In the genomic region with DNA sequence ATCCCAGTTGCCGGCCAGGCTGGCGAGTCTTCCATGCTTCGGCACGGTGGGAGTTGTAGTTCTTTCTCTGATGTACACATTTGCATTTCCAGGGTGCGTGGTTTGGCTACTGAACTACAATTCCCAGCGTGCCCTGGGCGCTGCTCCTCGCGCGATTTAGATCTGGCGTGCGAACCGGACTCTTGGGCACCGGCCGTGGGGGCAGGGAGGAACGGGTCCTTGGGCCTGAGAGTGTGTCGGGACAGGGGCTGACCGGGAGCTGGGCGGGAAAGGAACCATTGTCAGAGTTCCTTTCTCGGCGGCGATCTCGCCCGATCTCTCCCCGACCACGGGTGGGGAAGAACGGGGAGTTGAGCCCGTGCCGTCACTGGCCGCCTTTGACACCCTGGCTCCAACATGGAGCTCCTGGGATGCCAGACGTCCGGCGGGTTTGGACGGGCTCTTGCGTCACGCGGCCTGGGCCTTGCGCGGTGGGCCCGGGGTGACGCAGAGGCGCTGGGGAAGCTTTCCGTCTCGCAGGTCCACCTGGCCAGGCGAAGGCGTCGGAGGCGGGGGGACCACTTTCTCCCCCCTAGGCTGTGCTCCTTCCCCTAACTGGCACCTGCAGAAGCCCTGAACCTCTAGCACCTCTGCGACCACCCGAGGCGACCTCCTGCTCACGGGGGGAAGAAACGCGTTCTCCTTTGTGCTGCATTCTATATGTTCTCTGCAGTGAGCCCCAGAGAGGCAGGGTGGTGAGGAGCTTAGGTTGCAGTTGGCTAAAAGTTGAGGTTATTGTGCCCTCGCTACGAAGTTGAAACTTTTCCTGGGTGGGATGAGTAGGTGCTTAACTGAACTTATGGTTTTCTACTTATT, we compare ENCODE assay signal across 1 cellular context.
TF ChIP-seq lines count a peak whose summit lies in the region.

No MANE protein-coding gene starts in this region.

TF ChIP-seq in HepG2, 621 proteins besides CTCF, POLR2A, EP300 and RAD21 (continued from another document and continues in another):
- TF ChIP-seq, protein P1, sequence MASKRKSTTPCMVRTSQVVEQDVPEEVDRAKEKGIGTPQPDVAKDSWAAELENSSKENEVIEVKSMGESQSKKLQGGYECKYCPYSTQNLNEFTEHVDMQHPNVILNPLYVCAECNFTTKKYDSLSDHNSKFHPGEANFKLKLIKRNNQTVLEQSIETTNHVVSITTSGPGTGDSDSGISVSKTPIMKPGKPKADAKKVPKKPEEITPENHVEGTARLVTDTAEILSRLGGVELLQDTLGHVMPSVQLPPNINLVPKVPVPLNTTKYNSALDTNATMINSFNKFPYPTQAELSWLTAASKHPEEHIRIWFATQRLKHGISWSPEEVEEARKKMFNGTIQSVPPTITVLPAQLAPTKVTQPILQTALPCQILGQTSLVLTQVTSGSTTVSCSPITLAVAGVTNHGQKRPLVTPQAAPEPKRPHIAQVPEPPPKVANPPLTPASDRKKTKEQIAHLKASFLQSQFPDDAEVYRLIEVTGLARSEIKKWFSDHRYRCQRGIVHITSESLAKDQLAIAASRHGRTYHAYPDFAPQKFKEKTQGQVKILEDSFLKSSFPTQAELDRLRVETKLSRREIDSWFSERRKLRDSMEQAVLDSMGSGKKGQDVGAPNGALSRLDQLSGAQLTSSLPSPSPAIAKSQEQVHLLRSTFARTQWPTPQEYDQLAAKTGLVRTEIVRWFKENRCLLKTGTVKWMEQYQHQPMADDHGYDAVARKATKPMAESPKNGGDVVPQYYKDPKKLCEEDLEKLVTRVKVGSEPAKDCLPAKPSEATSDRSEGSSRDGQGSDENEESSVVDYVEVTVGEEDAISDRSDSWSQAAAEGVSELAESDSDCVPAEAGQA (IDR thresholded peaks at IDR 0.05; ENCODE audit: low read depth): peak; percentile 87
- TF ChIP-seq, protein P1 (CRISPR knock-in tag; IDR thresholded peaks at IDR 0.05; ENCODE audit: borderline replicate concordance): no peak
- TF ChIP-seq, protein P2, sequence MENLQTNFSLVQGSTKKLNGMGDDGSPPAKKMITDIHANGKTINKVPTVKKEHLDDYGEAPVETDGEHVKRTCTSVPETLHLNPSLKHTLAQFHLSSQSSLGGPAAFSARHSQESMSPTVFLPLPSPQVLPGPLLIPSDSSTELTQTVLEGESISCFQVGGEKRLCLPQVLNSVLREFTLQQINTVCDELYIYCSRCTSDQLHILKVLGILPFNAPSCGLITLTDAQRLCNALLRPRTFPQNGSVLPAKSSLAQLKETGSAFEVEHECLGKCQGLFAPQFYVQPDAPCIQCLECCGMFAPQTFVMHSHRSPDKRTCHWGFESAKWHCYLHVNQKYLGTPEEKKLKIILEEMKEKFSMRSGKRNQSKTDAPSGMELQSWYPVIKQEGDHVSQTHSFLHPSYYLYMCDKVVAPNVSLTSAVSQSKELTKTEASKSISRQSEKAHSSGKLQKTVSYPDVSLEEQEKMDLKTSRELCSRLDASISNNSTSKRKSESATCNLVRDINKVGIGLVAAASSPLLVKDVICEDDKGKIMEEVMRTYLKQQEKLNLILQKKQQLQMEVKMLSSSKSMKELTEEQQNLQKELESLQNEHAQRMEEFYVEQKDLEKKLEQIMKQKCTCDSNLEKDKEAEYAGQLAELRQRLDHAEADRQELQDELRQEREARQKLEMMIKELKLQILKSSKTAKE (CRISPR knock-in tag; IDR thresholded peaks at IDR 0.05; ENCODE audit: borderline replicate concordance): peak; percentile 25; the same call in 1 of the 2 replicates
- no peak for TF ChIP-seq MLLT10 (CRISPR knock-in tag; IDR thresholded peaks at IDR 0.05)
- TF ChIP-seq, protein P3, sequence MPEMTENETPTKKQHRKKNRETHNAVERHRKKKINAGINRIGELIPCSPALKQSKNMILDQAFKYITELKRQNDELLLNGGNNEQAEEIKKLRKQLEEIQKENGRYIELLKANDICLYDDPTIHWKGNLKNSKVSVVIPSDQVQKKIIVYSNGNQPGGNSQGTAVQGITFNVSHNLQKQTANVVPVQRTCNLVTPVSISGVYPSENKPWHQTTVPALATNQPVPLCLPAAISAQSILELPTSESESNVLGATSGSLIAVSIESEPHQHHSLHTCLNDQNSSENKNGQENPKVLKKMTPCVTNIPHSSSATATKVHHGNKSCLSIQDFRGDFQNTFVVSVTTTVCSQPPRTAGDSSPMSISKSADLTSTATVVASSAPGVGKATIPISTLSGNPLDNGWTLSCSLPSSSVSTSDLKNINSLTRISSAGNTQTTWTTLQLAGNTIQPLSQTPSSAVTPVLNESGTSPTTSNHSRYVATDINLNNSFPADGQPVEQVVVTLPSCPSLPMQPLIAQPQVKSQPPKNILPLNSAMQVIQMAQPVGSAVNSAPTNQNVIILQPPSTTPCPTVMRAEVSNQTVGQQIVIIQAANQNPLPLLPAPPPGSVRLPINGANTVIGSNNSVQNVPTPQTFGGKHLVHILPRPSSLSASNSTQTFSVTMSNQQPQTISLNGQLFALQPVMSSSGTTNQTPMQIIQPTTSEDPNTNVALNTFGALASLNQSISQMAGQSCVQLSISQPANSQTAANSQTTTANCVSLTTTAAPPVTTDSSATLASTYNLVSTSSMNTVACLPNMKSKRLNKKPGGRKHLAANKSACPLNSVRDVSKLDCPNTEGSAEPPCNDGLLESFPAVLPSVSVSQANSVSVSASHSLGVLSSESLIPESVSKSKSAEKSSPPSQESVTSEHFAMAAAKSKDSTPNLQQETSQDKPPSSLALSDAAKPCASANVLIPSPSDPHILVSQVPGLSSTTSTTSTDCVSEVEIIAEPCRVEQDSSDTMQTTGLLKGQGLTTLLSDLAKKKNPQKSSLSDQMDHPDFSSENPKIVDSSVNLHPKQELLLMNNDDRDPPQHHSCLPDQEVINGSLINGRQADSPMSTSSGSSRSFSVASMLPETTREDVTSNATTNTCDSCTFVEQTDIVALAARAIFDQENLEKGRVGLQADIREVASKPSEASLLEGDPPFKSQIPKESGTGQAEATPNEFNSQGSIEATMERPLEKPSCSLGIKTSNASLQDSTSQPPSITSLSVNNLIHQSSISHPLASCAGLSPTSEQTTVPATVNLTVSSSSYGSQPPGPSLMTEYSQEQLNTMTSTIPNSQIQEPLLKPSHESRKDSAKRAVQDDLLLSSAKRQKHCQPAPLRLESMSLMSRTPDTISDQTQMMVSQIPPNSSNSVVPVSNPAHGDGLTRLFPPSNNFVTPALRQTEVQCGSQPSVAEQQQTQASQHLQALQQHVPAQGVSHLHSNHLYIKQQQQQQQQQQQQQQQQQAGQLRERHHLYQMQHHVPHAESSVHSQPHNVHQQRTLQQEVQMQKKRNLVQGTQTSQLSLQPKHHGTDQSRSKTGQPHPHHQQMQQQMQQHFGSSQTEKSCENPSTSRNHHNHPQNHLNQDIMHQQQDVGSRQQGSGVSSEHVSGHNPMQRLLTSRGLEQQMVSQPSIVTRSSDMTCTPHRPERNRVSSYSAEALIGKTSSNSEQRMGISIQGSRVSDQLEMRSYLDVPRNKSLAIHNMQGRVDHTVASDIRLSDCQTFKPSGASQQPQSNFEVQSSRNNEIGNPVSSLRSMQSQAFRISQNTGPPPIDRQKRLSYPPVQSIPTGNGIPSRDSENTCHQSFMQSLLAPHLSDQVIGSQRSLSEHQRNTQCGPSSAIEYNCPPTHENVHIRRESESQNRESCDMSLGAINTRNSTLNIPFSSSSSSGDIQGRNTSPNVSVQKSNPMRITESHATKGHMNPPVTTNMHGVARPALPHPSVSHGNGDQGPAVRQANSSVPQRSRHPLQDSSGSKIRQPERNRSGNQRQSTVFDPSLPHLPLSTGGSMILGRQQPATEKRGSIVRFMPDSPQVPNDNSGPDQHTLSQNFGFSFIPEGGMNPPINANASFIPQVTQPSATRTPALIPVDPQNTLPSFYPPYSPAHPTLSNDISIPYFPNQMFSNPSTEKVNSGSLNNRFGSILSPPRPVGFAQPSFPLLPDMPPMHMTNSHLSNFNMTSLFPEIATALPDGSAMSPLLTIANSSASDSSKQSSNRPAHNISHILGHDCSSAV (CRISPR knock-in tag; IDR thresholded peaks at IDR 0.05; ENCODE audit: borderline replicate concordance): no peak
- TF ChIP-seq HHEX (CRISPR knock-in tag; IDR thresholded peaks at IDR 0.05): 0 out of 2 replicates have a peak, but pooled peaks have one; percentile 35
- peak; percentile 12; the same call in 1 of the 2 replicates for TF ChIP-seq NFIC (IDR thresholded peaks at IDR 0.05; ENCODE audit: low read length)
- TF ChIP-seq, protein P4, sequence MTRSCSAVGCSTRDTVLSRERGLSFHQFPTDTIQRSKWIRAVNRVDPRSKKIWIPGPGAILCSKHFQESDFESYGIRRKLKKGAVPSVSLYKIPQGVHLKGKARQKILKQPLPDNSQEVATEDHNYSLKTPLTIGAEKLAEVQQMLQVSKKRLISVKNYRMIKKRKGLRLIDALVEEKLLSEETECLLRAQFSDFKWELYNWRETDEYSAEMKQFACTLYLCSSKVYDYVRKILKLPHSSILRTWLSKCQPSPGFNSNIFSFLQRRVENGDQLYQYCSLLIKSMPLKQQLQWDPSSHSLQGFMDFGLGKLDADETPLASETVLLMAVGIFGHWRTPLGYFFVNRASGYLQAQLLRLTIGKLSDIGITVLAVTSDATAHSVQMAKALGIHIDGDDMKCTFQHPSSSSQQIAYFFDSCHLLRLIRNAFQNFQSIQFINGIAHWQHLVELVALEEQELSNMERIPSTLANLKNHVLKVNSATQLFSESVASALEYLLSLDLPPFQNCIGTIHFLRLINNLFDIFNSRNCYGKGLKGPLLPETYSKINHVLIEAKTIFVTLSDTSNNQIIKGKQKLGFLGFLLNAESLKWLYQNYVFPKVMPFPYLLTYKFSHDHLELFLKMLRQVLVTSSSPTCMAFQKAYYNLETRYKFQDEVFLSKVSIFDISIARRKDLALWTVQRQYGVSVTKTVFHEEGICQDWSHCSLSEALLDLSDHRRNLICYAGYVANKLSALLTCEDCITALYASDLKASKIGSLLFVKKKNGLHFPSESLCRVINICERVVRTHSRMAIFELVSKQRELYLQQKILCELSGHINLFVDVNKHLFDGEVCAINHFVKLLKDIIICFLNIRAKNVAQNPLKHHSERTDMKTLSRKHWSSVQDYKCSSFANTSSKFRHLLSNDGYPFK (CRISPR knock-in tag; IDR thresholded peaks at IDR 0.05; ENCODE audit: borderline replicate concordance): peak; percentile 85; the same call in 1 of the 2 replicates
- TF ChIP-seq ZNF883 (CRISPR knock-in tag; IDR thresholded peaks at IDR 0.05; ENCODE audit: not compliant biosample characterization): peak; percentile 74
- TF ChIP-seq HOXA7 (CRISPR knock-in tag; IDR thresholded peaks at IDR 0.05): no peak
- TF ChIP-seq PHF8 (CRISPR knock-in tag; IDR thresholded peaks at IDR 0.05): peak; percentile 89
- TF ChIP-seq ZSCAN29 (CRISPR knock-in tag; conservative IDR thresholded peaks at IDR 0.05): peak; percentile 64
- TF ChIP-seq NKX3-1 (CRISPR knock-in tag; IDR thresholded peaks at IDR 0.05): peak; percentile 32; the same call in 1 of the 2 replicates
- TF ChIP-seq RFX5 (IDR thresholded peaks at IDR 0.05; ENCODE audit: low read depth, low read length): 0 out of 2 replicates have a peak, but pooled peaks have one; percentile 2
- no peak for TF ChIP-seq MBNL3 (CRISPR knock-in tag; conservative IDR thresholded peaks at IDR 0.05)
- TF ChIP-seq, protein P5, sequence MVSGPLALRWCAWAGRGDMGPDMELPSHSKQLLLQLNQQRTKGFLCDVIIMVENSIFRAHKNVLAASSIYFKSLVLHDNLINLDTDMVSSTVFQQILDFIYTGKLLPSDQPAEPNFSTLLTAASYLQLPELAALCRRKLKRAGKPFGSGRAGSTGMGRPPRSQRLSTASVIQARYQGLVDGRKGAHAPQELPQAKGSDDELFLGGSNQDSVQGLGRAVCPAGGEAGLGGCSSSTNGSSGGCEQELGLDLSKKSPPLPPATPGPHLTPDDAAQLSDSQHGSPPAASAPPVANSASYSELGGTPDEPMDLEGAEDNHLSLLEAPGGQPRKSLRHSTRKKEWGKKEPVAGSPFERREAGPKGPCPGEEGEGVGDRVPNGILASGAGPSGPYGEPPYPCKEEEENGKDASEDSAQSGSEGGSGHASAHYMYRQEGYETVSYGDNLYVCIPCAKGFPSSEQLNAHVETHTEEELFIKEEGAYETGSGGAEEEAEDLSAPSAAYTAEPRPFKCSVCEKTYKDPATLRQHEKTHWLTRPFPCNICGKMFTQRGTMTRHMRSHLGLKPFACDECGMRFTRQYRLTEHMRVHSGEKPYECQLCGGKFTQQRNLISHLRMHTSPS (CRISPR knock-in tag; IDR thresholded peaks at IDR 0.05; ENCODE audit: low read depth): peak; percentile 73
- TF ChIP-seq, protein P6, sequence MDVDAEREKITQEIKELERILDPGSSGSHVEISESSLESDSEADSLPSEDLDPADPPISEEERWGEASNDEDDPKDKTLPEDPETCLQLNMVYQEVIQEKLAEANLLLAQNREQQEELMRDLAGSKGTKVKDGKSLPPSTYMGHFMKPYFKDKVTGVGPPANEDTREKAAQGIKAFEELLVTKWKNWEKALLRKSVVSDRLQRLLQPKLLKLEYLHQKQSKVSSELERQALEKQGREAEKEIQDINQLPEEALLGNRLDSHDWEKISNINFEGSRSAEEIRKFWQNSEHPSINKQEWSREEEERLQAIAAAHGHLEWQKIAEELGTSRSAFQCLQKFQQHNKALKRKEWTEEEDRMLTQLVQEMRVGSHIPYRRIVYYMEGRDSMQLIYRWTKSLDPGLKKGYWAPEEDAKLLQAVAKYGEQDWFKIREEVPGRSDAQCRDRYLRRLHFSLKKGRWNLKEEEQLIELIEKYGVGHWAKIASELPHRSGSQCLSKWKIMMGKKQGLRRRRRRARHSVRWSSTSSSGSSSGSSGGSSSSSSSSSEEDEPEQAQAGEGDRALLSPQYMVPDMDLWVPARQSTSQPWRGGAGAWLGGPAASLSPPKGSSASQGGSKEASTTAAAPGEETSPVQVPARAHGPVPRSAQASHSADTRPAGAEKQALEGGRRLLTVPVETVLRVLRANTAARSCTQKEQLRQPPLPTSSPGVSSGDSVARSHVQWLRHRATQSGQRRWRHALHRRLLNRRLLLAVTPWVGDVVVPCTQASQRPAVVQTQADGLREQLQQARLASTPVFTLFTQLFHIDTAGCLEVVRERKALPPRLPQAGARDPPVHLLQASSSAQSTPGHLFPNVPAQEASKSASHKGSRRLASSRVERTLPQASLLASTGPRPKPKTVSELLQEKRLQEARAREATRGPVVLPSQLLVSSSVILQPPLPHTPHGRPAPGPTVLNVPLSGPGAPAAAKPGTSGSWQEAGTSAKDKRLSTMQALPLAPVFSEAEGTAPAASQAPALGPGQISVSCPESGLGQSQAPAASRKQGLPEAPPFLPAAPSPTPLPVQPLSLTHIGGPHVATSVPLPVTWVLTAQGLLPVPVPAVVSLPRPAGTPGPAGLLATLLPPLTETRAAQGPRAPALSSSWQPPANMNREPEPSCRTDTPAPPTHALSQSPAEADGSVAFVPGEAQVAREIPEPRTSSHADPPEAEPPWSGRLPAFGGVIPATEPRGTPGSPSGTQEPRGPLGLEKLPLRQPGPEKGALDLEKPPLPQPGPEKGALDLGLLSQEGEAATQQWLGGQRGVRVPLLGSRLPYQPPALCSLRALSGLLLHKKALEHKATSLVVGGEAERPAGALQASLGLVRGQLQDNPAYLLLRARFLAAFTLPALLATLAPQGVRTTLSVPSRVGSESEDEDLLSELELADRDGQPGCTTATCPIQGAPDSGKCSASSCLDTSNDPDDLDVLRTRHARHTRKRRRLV (CRISPR knock-in tag; IDR thresholded peaks at IDR 0.05): 0 out of 2 replicates have a peak, but pooled peaks have one; percentile 70
